9 cellular contexts compared by ENCODE assay signal in genomic region chr5:122492675-122493074, GRCh38.
DNase-seq lines count a peak whose midpoint lies in the region; ATAC-seq and TF ChIP-seq lines count a peak whose summit lies in the region.
"Had no signal": no experiment of that assay in that cellular context is flagged by ENCODE, and none has a peak within 500 bp of the region (broad histone marks: within the 10 kb centered on the region; RNA-seq: fewer than 3 reads in every experiment).

No MANE protein-coding gene starts in this region.

- H2AFZ ChIP-seq in Karpas-422 (ENCODE audit: low read length) = no peak overlapping the region

- H3K27ac Mint-ChIP-seq in WTC11 = no peak overlapping the region
- no peak overlapping the region for H3K27ac Mint-ChIP-seq in natural killer cell

- intact Hi-C loops in mucosa of descending colon (cut with DNase I, micrococcal nuclease) = loop anchor here in 1 of 2 donors (10.0 kb wide), 1 partner anchor 298 kb away; no protein-coding TSS in a partner anchor
- intact Hi-C loops in natural killer cell (cut with micrococcal nuclease) = no loop called here

- ATAC-seq in WTC11 (peak; percentile 71), mucosa of descending colon (peak; percentile 47), HG03521 (IDR thresholded peaks at IDR 0.05; ENCODE audit: unreplicated experiment) (no peak), natural killer cell (no peak), GM18498 (IDR thresholded peaks at IDR 0.05; ENCODE audit: unreplicated experiment) (no peak)

- peak; percentile 63 for DNase-seq in Karpas-422
- DNase-seq in WTC11 (ENCODE audit: low spot score) = no peak
- DNase-seq in mucosa of descending colon = peak in 1 of 3 donors; percentile 42
- no peak for DNase-seq in natural killer cell
- no peak for DNase-seq in stimulated activated CD4-positive, alpha-beta T cell treated with anti-CD3 and anti-CD28 coated beads, Interleukin-15, amount 100 ng/mL, for 24 hours
- DNase-seq: cerebellar nuclear complex had no signal

- H3K4me3 ChIP-seq in Karpas-422 (ENCODE audit: low read length) (no peak overlapping the region), mucosa of descending colon (no peak overlapping the region)

- H3K4me2 ChIP-seq in Karpas-422 (ENCODE audit: low read depth, low read length, poor library complexity, severe bottlenecking) = no peak overlapping the region

- POLR2A ChIA-PET in WTC11 (lab: Charles Lee) = no interaction called here

- no peak overlapping the region for H3K9ac ChIP-seq in Karpas-422 (ENCODE audit: low read length)

- no peaks in the 10 kb centered on the region for H3K9me2 ChIP-seq in Karpas-422 (replicated peaks; ENCODE audit: insufficient read depth, low read length)

- H3K9me3 ChIP-seq in Karpas-422 (ENCODE audit: low read length) (no peaks in the 10 kb centered on the region), mucosa of descending colon (no peaks in the 10 kb centered on the region)

- H3K36me3 Mint-ChIP-seq in WTC11 (no peaks in the 10 kb centered on the region), natural killer cell (no peaks in the 10 kb centered on the region)

- no peaks in the 10 kb centered on the region for H3K27me3 ChIP-seq in Karpas-422 (ENCODE audit: low read length)

- CTCF ChIA-PET in WTC11 (lab: Charles Lee) = interaction anchor here (1.1 kb wide), 1 partner anchor 297 kb away, joined by 3 read pairs; no protein-coding TSS in a partner anchor

- H3K4me1 ChIP-seq in Karpas-422 (ENCODE audit: low read length) (no peaks in the 10 kb centered on the region), mucosa of descending colon (ENCODE audit: low read depth) (no peaks in the 10 kb centered on the region)

- no peaks in the 10 kb centered on the region for H3K79me2 ChIP-seq in Karpas-422 (ENCODE audit: low read length)

- H3K4me1 Mint-ChIP-seq in WTC11 (peaks cover 7% of the 10 kb centered on the region), natural killer cell (no peaks in the 10 kb centered on the region)

- no peaks in the 10 kb centered on the region for H4K20me1 ChIP-seq in Karpas-422 (ENCODE audit: insufficient read depth, low read depth, low read length)

- TF ChIP-seq CTCF in GM12872 (IDR thresholded peaks at IDR 0.05; ENCODE audit: insufficient read depth, low read depth, low read length) (peak; percentile 15; the same call in 1 of the 3 replicates), WTC11 (IDR thresholded peaks at IDR 0.05) (no peak), mucosa of descending colon (IDR thresholded peaks at IDR 0.05) (peak; percentile 9), natural killer cell (IDR thresholded peaks at IDR 0.05) (no peak)

- H3K27me3 Mint-ChIP-seq in WTC11 (ENCODE audit: low read depth) (no peaks in the 10 kb centered on the region), natural killer cell (ENCODE audit: low read depth in 2 of 2) (no peaks in the 10 kb centered on the region)

- H3K36me3 ChIP-seq in Karpas-422 (ENCODE audit: insufficient read depth, low read length) (no peaks in the 10 kb centered on the region), mucosa of descending colon (ENCODE audit: low read depth) (no peaks in the 10 kb centered on the region)

- no peak overlapping the region for H3K27ac ChIP-seq in Karpas-422 (ENCODE audit: low read length)

- 0 out of 2 replicates have a peak, but pooled peaks cover 3% of the 10 kb centered on the region for H3K9me3 Mint-ChIP-seq in WTC11
- peaks cover 5 to 7% of the 10 kb centered on the region in 2 donors for H3K9me3 Mint-ChIP-seq in natural killer cell

- H3K4me3 Mint-ChIP-seq in WTC11 (no peak overlapping the region), natural killer cell (no peak overlapping the region)

TF ChIP-seq in WTC11, 78 proteins besides CTCF, POLR2A, EP300 and RAD21:
- TF ChIP-seq CDX4 (CRISPR knock-in tag; IDR thresholded peaks at IDR 0.05; ENCODE audit: borderline replicate concordance) = no peak
- no peak for TF ChIP-seq ATF3 (CRISPR knock-in tag; conservative IDR thresholded peaks at IDR 0.05)

Comparison
In these comparisons a context has a peak if more than half of its experiments do, and no peak if none do; other contexts are left out.
1. CTCF ChIP-seq: peak in GM12872 (single experiment) and mucosa of descending colon (single experiment); none in WTC11 (single experiment) and natural killer cell (single experiment).
2. ATAC-seq: peak in WTC11 (single experiment) and mucosa of descending colon (single experiment); none in HG03521 (single experiment), natural killer cell (0 of 3) and GM18498 (single experiment).